Comparison of ENCODE assay signal across 9 cellular contexts in genomic region chrX:132023896-132024386, GRCh38. TPM values are rescaled to one million over a fixed set of nuclear protein-coding genes. Genes with fewer than 3 reads are reported as not detected.
DNase-seq lines count a peak whose midpoint lies in the region; ATAC-seq and TF ChIP-seq lines count a peak whose summit lies in the region.
"Had no signal": no experiment of that assay in that cellular context is flagged by ENCODE, and none has a peak within 500 bp of the region (broad histone marks: within the 10 kb centered on the region; RNA-seq: fewer than 3 reads in every experiment).

No MANE protein-coding gene starts in this region.

- H3K4me3 ChIP-seq in CD4-positive, CD25-positive, alpha-beta regulatory T cell (ENCODE audit: low read depth, low read length), result peak overlapping the region; percentile 73

- peaks cover 9% of the 10 kb centered on the region for H3K4me1 ChIP-seq in CD4-positive, CD25-positive, alpha-beta regulatory T cell (ENCODE audit: control insufficient read depth, insufficient read depth, low read length, poor library complexity, severe bottlenecking)

- H3K36me3 Mint-ChIP-seq in CD4-positive, CD25-positive, alpha-beta regulatory T cell, result peaks cover 3% of the 10 kb centered on the region
- H3K36me3 Mint-ChIP-seq in dendritic cell treated with granulocyte-macrophage colony-stimulating factor and Interleukin-4, amounts not matched to agents 40 ng/mL and 50 ng/mL, for 4 days (ENCODE audit: low read depth), result peaks cover 22% of the 10 kb centered on the region
- peaks cover 4% of the 10 kb centered on the region for H3K36me3 Mint-ChIP-seq in mesothelial cell of epicardium

- ATAC-seq in CD4-positive, CD25-positive, alpha-beta regulatory T cell (ENCODE audit: low read depth in 2 of 2), result peak; percentile 41 to 54
- ATAC-seq in GM21360 (IDR thresholded peaks at IDR 0.05; ENCODE audit: unreplicated experiment) (peak; percentile 46), HG03571 (IDR thresholded peaks at IDR 0.05; ENCODE audit: unreplicated experiment) (peak; percentile 48)

- intact Hi-C loops in dendritic cell treated with granulocyte-macrophage colony-stimulating factor and Interleukin-4, amounts not matched to agents 40 ng/mL and 50 ng/mL, for 4 days (cut with micrococcal nuclease), result loop anchor here (5.0 kb wide), 1 partner anchor 193 kb away; the partner anchor contains the start of gene RAP2C

- no peaks in the 10 kb centered on the region for H3K9me3 ChIP-seq in CD4-positive, CD25-positive, alpha-beta regulatory T cell (ENCODE audit: control insufficient read depth in 2 of 2, low read length in 2 of 2)

- H3K27me3 ChIP-seq in CD4-positive, CD25-positive, alpha-beta regulatory T cell (ENCODE audit: control insufficient read depth, insufficient read depth, low read length), result no peaks in the 10 kb centered on the region

- no peak for TF ChIP-seq CTCF in mesothelial cell of epicardium (IDR thresholded peaks at IDR 0.05; ENCODE audit: unreplicated experiment)

- no peaks in the 10 kb centered on the region for H3K27me3 Mint-ChIP-seq in CD4-positive, CD25-positive, alpha-beta regulatory T cell
- H3K27me3 Mint-ChIP-seq in dendritic cell treated with granulocyte-macrophage colony-stimulating factor and Interleukin-4, amounts not matched to agents 40 ng/mL and 50 ng/mL, for 4 days, result no peaks in the 10 kb centered on the region
- H3K27me3 Mint-ChIP-seq in mesothelial cell of epicardium (ENCODE audit: low read depth), result no peaks in the 10 kb centered on the region

- DNase-seq in CD4-positive, CD25-positive, alpha-beta regulatory T cell, result peak; percentile 29 to 73 (median 39)
- peak; percentile 54 for DNase-seq in activated CD4-positive, CD25-positive, alpha-beta regulatory T cell treated with anti-CD3 and anti-CD28 coated beads, Interleukin-2, amount 50 U/mL, for 72 hours
- DNase-seq in mesothelial cell of epicardium (ENCODE audit: low spot score in 2 of 2, unreplicated experiment in 2 of 2) (no peak), pons (ENCODE audit: low spot score) (no peak)
- DNase-seq in stimulated activated naive CD4-positive, alpha-beta T cell (lab: John Stamatoyannopoulos, UW), result peak in 5 of 6 experiments; percentile 19 to 45 (median 24)
- DNase-seq: IMR-90 had no signal

- peak overlapping the region; percentile 91 to 94 (median 91) for H3K27ac Mint-ChIP-seq in CD4-positive, CD25-positive, alpha-beta regulatory T cell
- H3K27ac Mint-ChIP-seq in dendritic cell treated with granulocyte-macrophage colony-stimulating factor and Interleukin-4, amounts not matched to agents 40 ng/mL and 50 ng/mL, for 4 days, result peak overlapping the region; percentile 89
- peak overlapping the region; percentile 97 for H3K27ac Mint-ChIP-seq in mesothelial cell of epicardium

- peak overlapping the region; percentile 69 for H3K27ac ChIP-seq in CD4-positive, CD25-positive, alpha-beta regulatory T cell (ENCODE audit: insufficient read depth, low read length, poor library complexity, severe bottlenecking)

- no peaks in the 10 kb centered on the region for H3K36me3 ChIP-seq in CD4-positive, CD25-positive, alpha-beta regulatory T cell (ENCODE audit: control insufficient read depth, insufficient read depth, low read length)

- H3K4me1 Mint-ChIP-seq in CD4-positive, CD25-positive, alpha-beta regulatory T cell, result peaks cover 4 to 29% (median 11%) of the 10 kb centered on the region in 4 donors
- peaks cover 24% of the 10 kb centered on the region for H3K4me1 Mint-ChIP-seq in dendritic cell treated with granulocyte-macrophage colony-stimulating factor and Interleukin-4, amounts not matched to agents 40 ng/mL and 50 ng/mL, for 4 days (ENCODE audit: low read depth)
- peaks cover 56% of the 10 kb centered on the region for H3K4me1 Mint-ChIP-seq in mesothelial cell of epicardium

- peak overlapping the region; percentile 93 to 97 (median 95) for H3K4me3 Mint-ChIP-seq in CD4-positive, CD25-positive, alpha-beta regulatory T cell
- H3K4me3 Mint-ChIP-seq in dendritic cell treated with granulocyte-macrophage colony-stimulating factor and Interleukin-4, amounts not matched to agents 40 ng/mL and 50 ng/mL, for 4 days, result peak overlapping the region; percentile 84
- peak overlapping the region; percentile 96 for H3K4me3 Mint-ChIP-seq in mesothelial cell of epicardium

- H3K9me3 Mint-ChIP-seq in CD4-positive, CD25-positive, alpha-beta regulatory T cell, result no peaks in the 10 kb centered on the region
- no peaks in the 10 kb centered on the region for H3K9me3 Mint-ChIP-seq in dendritic cell treated with granulocyte-macrophage colony-stimulating factor and Interleukin-4, amounts not matched to agents 40 ng/mL and 50 ng/mL, for 4 days
- H3K9me3 Mint-ChIP-seq in mesothelial cell of epicardium, result no peaks in the 10 kb centered on the region

RNA-seq across cellular contexts. Expression of gene STK26, which starts 0.8 kb away (rescaled TPM):
- 18.4 TPM for total RNA-seq in CD4-positive, CD25-positive, alpha-beta regulatory T cell
- 10 to 100 TPM; 19.1 to 29.6 (median 23.6) TPM for polyA plus RNA-seq in CD4-positive, CD25-positive, alpha-beta regulatory T cell
- total RNA-seq in mesothelial cell of epicardium, result 96.0 to 104 TPM (median 103 TPM) in 3 replicates

Comparison
In these comparisons a context has a peak if more than half of its experiments do, and no peak if none do; other contexts are left out.
1. DNase-seq: peak in CD4-positive, CD25-positive, alpha-beta regulatory T cell (3 of 3), activated CD4-positive, CD25-positive, alpha-beta regulatory T cell treated with anti-CD3 and anti-CD28 coated beads, Interleukin-2, amount 50 U/mL, for 72 hours (single experiment) and stimulated activated naive CD4-positive, alpha-beta T cell (5 of 6); none in mesothelial cell of epicardium (0 of 2) and pons (single experiment).
2. Peak in every context shown above with its lines, with median percentiles within 50 percentile points of each other: ATAC-seq, H3K27ac Mint-ChIP-seq and H3K4me3 Mint-ChIP-seq.